ENCODE assay signal across 14 cellular contexts in the genomic region with DNA sequence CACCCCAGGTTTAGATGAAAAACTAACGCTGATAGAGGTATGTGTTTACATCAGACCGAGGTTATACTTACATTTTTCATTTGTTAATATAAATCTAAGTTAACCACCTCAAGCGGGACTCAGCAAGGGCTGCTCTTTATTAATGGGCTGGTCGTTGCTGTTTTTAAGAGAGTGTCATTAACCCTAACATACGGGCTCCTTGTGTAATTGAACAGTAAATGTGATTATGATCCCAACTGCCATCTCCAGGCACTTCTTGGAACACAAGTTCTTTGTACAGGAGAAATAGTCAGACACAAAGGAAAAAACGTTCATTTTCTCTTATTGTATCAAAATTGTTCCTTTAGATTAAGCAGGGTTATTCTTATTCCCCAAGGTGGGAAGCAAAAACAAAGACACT.
DNase-seq lines count a peak whose midpoint lies in the region; ATAC-seq, FAIRE-seq and TF ChIP-seq lines count a peak whose summit lies in the region.
"Had no signal": no experiment of that assay in that cellular context is flagged by ENCODE, and none has a peak within 500 bp of the region (broad histone marks: within the 10 kb centered on the region; RNA-seq: fewer than 3 reads in every experiment).

No MANE protein-coding gene starts in this region.

- H3K4me1 ChIP-seq in heart left ventricle, result peaks cover 0 to 29% (median 11%) of the 10 kb centered on the region in 12 donors

- peak in 4 of 12 donors; percentile 8 to 34 (median 20) for TF ChIP-seq CTCF in heart left ventricle (IDR thresholded peaks at IDR 0.05)

- no peak overlapping the region for H3K4me3 ChIP-seq in heart left ventricle
- H3K4me3 ChIP-seq: esophagus muscularis mucosa had no signal

- H3K27me3 ChIP-seq in heart left ventricle, result no peaks in the 10 kb centered on the region
- H3K27me3 ChIP-seq: esophagus muscularis mucosa had no signal

- TF ChIP-seq POLR2A in heart left ventricle (IDR thresholded peaks at IDR 0.05), result no peak
- TF ChIP-seq POLR2A in GM12891 (IDR thresholded peaks at IDR 0.05; ENCODE audit: low read depth, low read length), result no peak

- ATAC-seq in heart left ventricle, result peak; percentile 16 to 64 (median 36)
- no peak for ATAC-seq in Right ventricle myocardium inferior
- no peak for ATAC-seq in GM18907 (IDR thresholded peaks at IDR 0.05; ENCODE audit: unreplicated experiment)
- ATAC-seq: activated T-cell treated with anti-CD3 and anti-CD28 coated beads, Interleukin-2, amount 50 U/mL, for 4 hours; natural killer cell treated with Interleukin-12 subunit alpha and Interleukin-12 subunit beta and Interleukin-15 and Interleukin-18, amount 100 ng/mL, for 72 hours; stimulated activated naive CD8-positive, alpha-beta T cell treated with anti-CD3 and anti-CD28 coated beads, Interleukin-15, Interleukin-2, amounts not matched to agents 100 U/mL and 50 U/mL, for 24 hours had no signal

- WGBS in heart left ventricle, 4 donors, result 44 to 59% (median 52%) methylated on average over 6 of the region's 6 CpGs

- H3K27ac ChIP-seq in heart left ventricle, result peak overlapping the region in 9 of 12 donors; percentile 18 to 70 (median 55)

- no peaks in the 10 kb centered on the region for H3K9me3 ChIP-seq in heart left ventricle
- H3K9me3 ChIP-seq: esophagus muscularis mucosa had no signal

- H3K36me3 ChIP-seq in heart left ventricle, result no peaks in the 10 kb centered on the region
- H3K36me3 ChIP-seq: esophagus muscularis mucosa had no signal

- FAIRE-seq in GM12891 (lab: Jason Lieb, UNC), result no peak

- intact Hi-C loops in heart left ventricle (cut with DNase I), result loop anchor here in 3 of 10 donors (5.0 to 10.0 kb wide), 3 partner anchors 93 to 243 kb away; partner anchors contain the start of gene RASL11B (in 2 of the 3)
- intact Hi-C loops in Right ventricle myocardium inferior (cut with DNase I), result loop anchor here (5.0 kb wide), 1 partner anchor 90 kb away; no protein-coding TSS in a partner anchor

- DNase-seq in heart left ventricle, result no peak
- no peak for DNase-seq in Right ventricle myocardium inferior (ENCODE audit: missing footprints)
- DNase-seq in SW480 (ENCODE audit: low spot score), result peak; percentile 6
- DNase-seq in left kidney (ENCODE audit: low read depth, low spot score), result peak; percentile 37
- no peak for DNase-seq in GM12891 (ENCODE audit: insufficient read length, low spot score)
- no peak for DNase-seq in activated naive CD4-positive, alpha-beta T cell (lab: John Stamatoyannopoulos, UW)
- DNase-seq in mesenteric fat pad (ENCODE audit: low spot score), result no peak
- DNase-seq: activated T-cell treated with anti-CD3 and anti-CD28 coated beads, Interleukin-2, amount 50 U/mL, for 4 hours; Calu3; cortex of kidney; stimulated activated naive CD8-positive, alpha-beta T cell treated with anti-CD3 and anti-CD28 coated beads, Interleukin-15, Interleukin-2, amounts not matched to agents 100 U/mL and 50 U/mL, for 24 hours had no signal

TF ChIP-seq in GM12891, 5 proteins besides CTCF, POLR2A, EP300 and RAD21:
- TF ChIP-seq PAX5 (IDR thresholded peaks at IDR 0.05; ENCODE audit: insufficient read depth, low read length, severe bottlenecking), result no peak
- no peak for TF ChIP-seq TAF1 (IDR thresholded peaks at IDR 0.05; ENCODE audit: low read depth, low read length)
- TF ChIP-seq SPI1 (IDR thresholded peaks at IDR 0.05; ENCODE audit: low read depth, low read length), result no peak
- TF ChIP-seq POLR2AphosphoS5 (IDR thresholded peaks at IDR 0.05; ENCODE audit: low read depth, low read length), result no peak
- no peak for TF ChIP-seq POU2F2 (IDR thresholded peaks at IDR 0.05; ENCODE audit: low read depth, low read length)

Comparison
In these comparisons a context has a peak if more than half of its experiments do, and no peak if none do; other contexts are left out.
1. ATAC-seq: peak in heart left ventricle (4 of 4); none in Right ventricle myocardium inferior (single experiment) and GM18907 (single experiment).
2. DNase-seq: peak in SW480 (single experiment) and left kidney (single experiment); none in heart left ventricle (0 of 5), Right ventricle myocardium inferior (single experiment), GM12891 (single experiment), activated naive CD4-positive, alpha-beta T cell (0 of 4) and mesenteric fat pad (single experiment).